ENCODE assay signal across 24 cellular contexts in genomic region chr3:169699070-169699469, GRCh38. TPM values are rescaled to one million over a fixed set of nuclear protein-coding genes. Genes with fewer than 3 reads are reported as not detected.
DNase-seq lines count a peak whose midpoint lies in the region; ATAC-seq, FAIRE-seq and TF ChIP-seq lines count a peak whose summit lies in the region.
"Had no signal": no experiment of that assay in that cellular context is flagged by ENCODE, and none has a peak within 500 bp of the region (broad histone marks: within the 10 kb centered on the region; RNA-seq: fewer than 3 reads in every experiment).

No MANE protein-coding gene starts in this region.

- H3K27ac Mint-ChIP-seq in astrocyte (ENCODE audit: unreplicated experiment), result no peak overlapping the region
- peak overlapping the region; percentile 77 for H3K27ac Mint-ChIP-seq in osteocyte (ENCODE audit: unreplicated experiment)
- H3K27ac Mint-ChIP-seq: activated B cell treated with CpG ODN at 0.5 μM for 24 hours; activated CD4-positive, alpha-beta memory T cell treated with anti-CD3 and anti-CD28 coated beads, Interleukin-2, amount 10 ng/mL, durations not matched to agents 7 days and 5 days; activated naive CD8-positive, alpha-beta T cell treated with anti-CD3 and anti-CD28 coated beads for 36 hours; B cell; mesothelial cell of epicardium had no signal

- H3K9me3 ChIP-seq in astrocyte (ENCODE audit: insufficient read depth, low read depth, low read length), result no peaks in the 10 kb centered on the region
- H3K9me3 ChIP-seq: right lobe of liver, stomach had no signal

- ATAC-seq in GM18498 (IDR thresholded peaks at IDR 0.05; ENCODE audit: unreplicated experiment) (no peak), HG02798 (IDR thresholded peaks at IDR 0.05; ENCODE audit: poor library complexity, unreplicated experiment) (no peak), GM19351 (IDR thresholded peaks at IDR 0.05; ENCODE audit: unreplicated experiment) (no peak)
- ATAC-seq: activated T-cell treated with anti-CD3 and anti-CD28 coated beads, Interleukin-2, amount 50 U/mL, for 4 hours had no signal

- H3K4me1 ChIP-seq in astrocyte (ENCODE audit: insufficient read depth, low read length), result no peaks in the 10 kb centered on the region
- H3K4me1 ChIP-seq: right lobe of liver had no signal

- no peak overlapping the region for H3K27ac ChIP-seq in astrocyte (ENCODE audit: low read depth, low read length)
- H3K27ac ChIP-seq: cardiac muscle cell, right lobe of liver had no signal

- no peaks in the 10 kb centered on the region for H4K20me1 ChIP-seq in astrocyte (ENCODE audit: insufficient read depth, low read length)

- no peak overlapping the region for H3K4me3 ChIP-seq in astrocyte (ENCODE audit: insufficient read depth, low read depth, low read length)
- H3K4me3 ChIP-seq in fibroblast of pulmonary artery (replicated peaks; ENCODE audit: low read depth, low read length), result no peak overlapping the region
- H3K4me3 ChIP-seq in H7 (ENCODE audit: insufficient read depth, low read depth, low read length), result no peak overlapping the region
- H3K4me3 ChIP-seq: cardiac muscle cell, right lobe of liver, stomach had no signal

- H3K4me1 Mint-ChIP-seq in astrocyte (ENCODE audit: low read depth, unreplicated experiment) (no peaks in the 10 kb centered on the region), osteocyte (ENCODE audit: unreplicated experiment) (peaks cover 21% of the 10 kb centered on the region)
- H3K4me1 Mint-ChIP-seq: activated B cell treated with CpG ODN at 0.5 μM for 24 hours; activated CD4-positive, alpha-beta memory T cell treated with anti-CD3 and anti-CD28 coated beads, Interleukin-2, amount 10 ng/mL, durations not matched to agents 7 days and 5 days; activated naive CD8-positive, alpha-beta T cell treated with anti-CD3 and anti-CD28 coated beads for 36 hours; B cell had no signal

- no peak overlapping the region for H2AFZ ChIP-seq in astrocyte (ENCODE audit: low read depth, low read length)

- no peak overlapping the region for H3K4me2 ChIP-seq in astrocyte (ENCODE audit: low read length)

- DNase-seq in astrocyte (ENCODE audit: low read depth) (peak; percentile 26), fibroblast of pulmonary artery (ENCODE audit: low read depth) (peak; percentile 57), osteocyte (ENCODE audit: extremely low spot score, unreplicated experiment) (no peak), H7 (no peak)
- DNase-seq: activated B cell treated with CpG ODN at 0.5 μM for 24 hours; activated CD4-positive, alpha-beta memory T cell treated with anti-CD3 and anti-CD28 coated beads, Interleukin-2, amount 10 ng/mL, durations not matched to agents 7 days and 5 days; activated naive CD8-positive, alpha-beta T cell treated with anti-CD3 and anti-CD28 coated beads for 36 hours; activated T-cell treated with anti-CD3 and anti-CD28 coated beads, Interleukin-2, amount 50 U/mL, for 4 hours; effector CD4-positive, alpha-beta T cell; GDM1; kidney glomerular epithelial cell; NCI-H1417; NCI-H2171 treated with DMSO at 0.1 percent for 48 hours; NCI-H748 treated with DMSO at 0.1 percent for 48 hours; stimulated activated CD4-positive, alpha-beta T cell treated with anti-CD3 and anti-CD28 coated beads, Interleukin-1b, Interleukin-23, amount 100 ng/mL, for 48 hours; stomach; T-helper 2 cell had no signal

- no peak for FAIRE-seq in astrocyte (lab: Jason Lieb, UNC)

- no peaks in the 10 kb centered on the region for H3K79me2 ChIP-seq in astrocyte (ENCODE audit: insufficient read depth, low read length)

- H3K27me3 ChIP-seq in astrocyte (ENCODE audit: insufficient read depth, low read length) (peaks cover 4% of the 10 kb centered on the region), H7 (ENCODE audit: control insufficient read depth, insufficient read depth, low read length) (no peaks in the 10 kb centered on the region; the same call in 1 of the 2 replicates)
- H3K27me3 ChIP-seq: cardiac muscle cell, right lobe of liver, stomach had no signal

- H3K4me3 Mint-ChIP-seq in astrocyte (ENCODE audit: unreplicated experiment) (no peak overlapping the region), osteocyte (ENCODE audit: unreplicated experiment) (peak overlapping the region; percentile 5)
- H3K4me3 Mint-ChIP-seq: activated B cell treated with CpG ODN at 0.5 μM for 24 hours; activated CD4-positive, alpha-beta memory T cell treated with anti-CD3 and anti-CD28 coated beads, Interleukin-2, amount 10 ng/mL, durations not matched to agents 7 days and 5 days; activated naive CD8-positive, alpha-beta T cell treated with anti-CD3 and anti-CD28 coated beads for 36 hours; activated T-cell treated with anti-CD3 and anti-CD28 coated beads, Interleukin-2, amount 50 U/mL, for 4 hours; B cell; mesothelial cell of epicardium had no signal

- H3K36me3 ChIP-seq in astrocyte (ENCODE audit: insufficient read depth, low read length), result no peaks in the 10 kb centered on the region
- no peaks in the 10 kb centered on the region for H3K36me3 ChIP-seq in H7 (replicated peaks; ENCODE audit: control insufficient read depth, insufficient read depth, low read length)
- H3K36me3 ChIP-seq: cardiac muscle cell, right lobe of liver, stomach had no signal

- TF ChIP-seq CTCF in astrocyte (IDR thresholded peaks at IDR 0.05; ENCODE audit: insufficient read depth, low read depth, low read length), result no peak
- no peak for TF ChIP-seq CTCF in fibroblast of pulmonary artery (IDR thresholded peaks at IDR 0.05; ENCODE audit: low read length, missing control alignments)
- TF ChIP-seq CTCF in osteocyte (IDR thresholded peaks at IDR 0.05), result no peak

- no peaks in the 10 kb centered on the region for H3K36me3 Mint-ChIP-seq in astrocyte (ENCODE audit: low read depth, unreplicated experiment)
- H3K36me3 Mint-ChIP-seq in osteocyte (ENCODE audit: unreplicated experiment), result no peaks in the 10 kb centered on the region
- H3K36me3 Mint-ChIP-seq: activated naive CD8-positive, alpha-beta T cell treated with anti-CD3 and anti-CD28 coated beads for 36 hours; mesothelial cell of epicardium had no signal

- H3K27me3 Mint-ChIP-seq in astrocyte (ENCODE audit: low read depth, unreplicated experiment), result peaks cover 6% of the 10 kb centered on the region
- H3K27me3 Mint-ChIP-seq in osteocyte (ENCODE audit: unreplicated experiment), result peaks cover 26% of the 10 kb centered on the region

- no peaks in the 10 kb centered on the region for H3K9me3 Mint-ChIP-seq in astrocyte (ENCODE audit: unreplicated experiment)
- H3K9me3 Mint-ChIP-seq in osteocyte (ENCODE audit: unreplicated experiment), result no peaks in the 10 kb centered on the region
- H3K9me3 Mint-ChIP-seq: activated B cell treated with CpG ODN at 0.5 μM for 24 hours; activated CD4-positive, alpha-beta memory T cell treated with anti-CD3 and anti-CD28 coated beads, Interleukin-2, amount 10 ng/mL, durations not matched to agents 7 days and 5 days; activated naive CD8-positive, alpha-beta T cell treated with anti-CD3 and anti-CD28 coated beads for 36 hours; activated T-cell treated with anti-CD3 and anti-CD28 coated beads, Interleukin-2, amount 50 U/mL, for 4 hours; mesothelial cell of epicardium had no signal

- H3K9ac ChIP-seq in astrocyte (ENCODE audit: low read length), result no peak overlapping the region

RNA-seq across cellular contexts. Expression of gene MECOM, which starts 35.6 kb away (rescaled TPM):
- total RNA-seq in astrocyte, result 11.8 and 15.8 TPM in 2 replicates
- 5.6 and 5.9 TPM in 2 replicates for total RNA-seq in osteocyte
- total RNA-seq in H7 (2014; rRNA removed; shearing (Covaris generic)), result 17.7 and 22.9 TPM in 2 replicates
- total RNA-seq: activated CD4-positive, alpha-beta memory T cell treated with anti-CD3 and anti-CD28 coated beads, Interleukin-2, amount 10 ng/mL, durations not matched to agents 7 days and 5 days; activated naive CD8-positive, alpha-beta T cell treated with anti-CD3 and anti-CD28 coated beads for 36 hours had no signal

Comparison
In these comparisons a context has a peak if more than half of its experiments do, and no peak if none do; other contexts are left out.
1. DNase-seq: peak in astrocyte (single experiment) and fibroblast of pulmonary artery (single experiment); none in osteocyte (single experiment) and H7 (single experiment).